23 cellular contexts compared by ENCODE assay signal in the genomic region with DNA sequence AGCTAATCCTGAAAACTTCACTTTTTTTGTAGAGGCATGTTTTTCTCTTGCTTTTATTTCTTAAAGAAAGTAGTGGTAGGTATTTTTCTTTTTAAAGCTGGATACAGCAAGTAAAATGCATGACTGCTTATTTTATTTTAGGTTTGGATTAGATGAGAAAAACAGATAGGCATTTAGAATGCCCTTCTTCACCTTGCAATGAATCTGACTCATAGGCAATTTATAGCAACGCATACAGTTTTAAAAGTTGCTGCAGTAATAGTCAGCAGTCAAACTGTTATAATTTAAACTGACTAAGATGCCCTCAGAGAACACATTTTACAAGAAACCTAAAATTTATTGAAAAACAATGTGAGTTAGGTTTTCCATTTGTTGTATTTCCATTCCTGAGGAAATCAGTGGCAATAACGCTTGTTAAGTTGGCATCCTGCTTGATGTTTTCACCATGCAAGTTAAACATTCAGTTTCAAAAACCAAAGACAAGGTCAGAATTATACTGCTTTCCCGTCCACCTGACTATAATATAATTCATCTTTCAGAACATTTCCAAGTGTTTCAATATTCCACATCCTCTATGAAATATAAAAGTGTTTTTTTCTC.
A peak's percentile ranks its signal among the peaks of the same experiment; 100 is the strongest.
DNase-seq lines count a peak whose midpoint lies in the region; ATAC-seq and TF ChIP-seq lines count a peak whose summit lies in the region.
"Had no signal": no experiment of that assay in that cellular context is flagged by ENCODE, and none has a peak within 500 bp of the region (broad histone marks: within the 10 kb centered on the region; RNA-seq: fewer than 3 reads in every experiment).

No MANE protein-coding gene starts in this region.

- in situ Hi-C loops in mammary epithelial cell (cut with MboI; ENCODE audit: low sequenced_read_pairs in 2 of 2): no loop called here

- H3K9me3 ChIP-seq in mammary epithelial cell (replicated peaks; ENCODE audit: insufficient read depth, low read length): no peaks in the 10 kb centered on the region
- no peaks in the 10 kb centered on the region for H3K9me3 ChIP-seq in SK-N-SH
- H3K9me3 ChIP-seq: SJSA1 had no signal

- no peak overlapping the region for H3K4ac ChIP-seq in mesendoderm (ENCODE audit: low read depth, low read length)

- H3K4me2 ChIP-seq in mammary epithelial cell (ENCODE audit: insufficient read depth, low read depth, low read length) (no peak overlapping the region), SK-N-SH (no peak overlapping the region), mesendoderm (ENCODE audit: low read length) (no peak overlapping the region)

- no peak overlapping the region for H2BK120ac ChIP-seq in mesendoderm (ENCODE audit: low read depth, low read length)

- TF ChIP-seq RAD21 in SK-N-SH (IDR thresholded peaks at IDR 0.05; ENCODE audit: low read length): no peak

- no peak overlapping the region for H3K4me3 Mint-ChIP-seq in MCF 10A (ENCODE audit: unreplicated experiment)
- no peak overlapping the region for H3K4me3 Mint-ChIP-seq in T-cell
- H3K4me3 Mint-ChIP-seq: CD8-positive, alpha-beta T cell; HFFc6 had no signal

- peak; percentile 17 for DNase-seq in MCF 10A (ENCODE audit: unreplicated experiment)
- DNase-seq in mammary epithelial cell: no peak
- no peak for DNase-seq in SK-N-SH
- peak; percentile 14 for DNase-seq in mesendoderm
- DNase-seq in UCSD-AML1 (lab: John Stamatoyannopoulos, UW; ENCODE audit: unreplicated experiment): no peak
- DNase-seq in stimulated activated CD4-positive, alpha-beta T cell treated with anti-CD3 and anti-CD28 coated beads, Interleukin-12 subunit alpha, Interleukin-12 subunit beta, amount 100 ng/mL, for 4 hours: no peak
- no peak for DNase-seq in T-cell
- DNase-seq in NOMO-1 treated with DMSO at 0.1 percent for 48 hours (lab: John Stamatoyannopoulos, UW; ENCODE audit: unreplicated experiment): no peak
- DNase-seq: 8988T; AML-193; C1 segment of cervical spinal cord; CD8-positive, alpha-beta T cell; DND-41; HFFc6; KG1; NCI-H1105 treated with DMSO at 0.1 percent for 48 hours; NCI-H2029 treated with DMSO at 0.1 percent for 48 hours; NCI-H345; NCI-H524; NCI-H774; NK-92 treated with Interleukin-12 subunit alpha and Interleukin-12 subunit beta, amount 100 ng/mL, for 24 hours had no signal

- no peak overlapping the region for H2AK5ac ChIP-seq in mesendoderm (ENCODE audit: low read length)

- CTCF ChIA-PET in MCF 10A (lab: Yijun Ruan, JAX): interaction anchor here (0.6 kb wide), 1 partner anchor 9 kb away, joined by 3 read pairs; no protein-coding TSS in a partner anchor
- CTCF ChIA-PET in mammary epithelial cell (lab: Charles Lee; ENCODE audit: low non-redundant PET): no interaction called here
- CTCF ChIA-PET in SK-N-SH (lab: Yijun Ruan, JAX): no interaction called here
- CTCF ChIA-PET in T-cell (lab: Charles Lee): no interaction called here

- no peak overlapping the region for H3K23ac ChIP-seq in mesendoderm (ENCODE audit: low read length)

- peaks cover 12% of the 10 kb centered on the region for H3K4me1 Mint-ChIP-seq in MCF 10A (ENCODE audit: insufficient read depth, unreplicated experiment)
- no peaks in the 10 kb centered on the region for H3K4me1 Mint-ChIP-seq in T-cell

- H4K8ac ChIP-seq in mesendoderm (ENCODE audit: low read depth, low read length): no peak overlapping the region

- H3K9me3 Mint-ChIP-seq in MCF 10A (ENCODE audit: unreplicated experiment) (no peaks in the 10 kb centered on the region), T-cell (peaks cover 5 to 7% (median 6%) of the 10 kb centered on the region in 3 donors)

- H3K4me1 ChIP-seq in mammary epithelial cell (ENCODE audit: insufficient read depth, low read length): no peaks in the 10 kb centered on the region
- no peaks in the 10 kb centered on the region for H3K4me1 ChIP-seq in SK-N-SH (ENCODE audit: control insufficient read depth in 1 of 2, insufficient read depth in 2 of 2, low read depth in 1 of 2, low read length in 1 of 2)
- no peaks in the 10 kb centered on the region for H3K4me1 ChIP-seq in mesendoderm (ENCODE audit: control insufficient read depth, low read depth, low read length)
- H3K4me1 ChIP-seq: SJSA1 had no signal

- H3K27ac ChIP-seq in mammary epithelial cell (ENCODE audit: insufficient read depth, low read depth, low read length): no peak overlapping the region
- no peak overlapping the region for H3K27ac ChIP-seq in SK-N-SH (ENCODE audit: low read depth in 2 of 2, low read length in 1 of 2)
- no peak overlapping the region for H3K27ac ChIP-seq in mesendoderm (ENCODE audit: low read depth, low read length)
- H3K27ac ChIP-seq: SJSA1 had no signal

- no peaks in the 10 kb centered on the region for H4K20me1 ChIP-seq in mammary epithelial cell (ENCODE audit: insufficient read depth, low read length)
- H4K20me1 ChIP-seq in SK-N-SH (ENCODE audit: insufficient read depth): no peaks in the 10 kb centered on the region

- BruUV-seq in MCF 10A (replicated peaks; lab: Mats Ljungman, UMichigan): no TSS peak
- BruUV-seq in mammary epithelial cell (replicated peaks; lab: Mats Ljungman, UMichigan): no TSS peak

- POLR2A ChIA-PET in MCF 10A (lab: Yijun Ruan, JAX): no interaction called here
- POLR2A ChIA-PET in SK-N-SH (lab: Yijun Ruan, JAX): no interaction called here
- POLR2A ChIA-PET in T-cell (lab: Charles Lee): no interaction called here

- no peaks in the 10 kb centered on the region for H3K9me2 ChIP-seq in SK-N-SH

- H3K27ac Mint-ChIP-seq in MCF 10A (ENCODE audit: low read depth, unreplicated experiment): no peak overlapping the region
- H3K27ac Mint-ChIP-seq in T-cell: no peak overlapping the region
- H3K27ac Mint-ChIP-seq: CD8-positive, alpha-beta T cell; HFFc6 had no signal

- no peaks in the 10 kb centered on the region for H3K79me1 ChIP-seq in mesendoderm (ENCODE audit: low read length)

- no peak overlapping the region for H3K18ac ChIP-seq in mesendoderm (ENCODE audit: low read length)

- no peak for TF ChIP-seq CTCF in MCF 10A (IDR thresholded peaks at IDR 0.05; ENCODE audit: unreplicated experiment)
- no peak for TF ChIP-seq CTCF in mammary epithelial cell (conservative IDR thresholded peaks at IDR 0.05 in 1 of 2, IDR thresholded peaks at IDR 0.05 in 1 of 2; ENCODE audit: extremely low read depth in 1 of 2, insufficient read depth in 1 of 2, low read depth in 1 of 2, low read length in 2 of 2)
- no peak for TF ChIP-seq CTCF in SK-N-SH (IDR thresholded peaks at IDR 0.05)

- dilution Hi-C loops in mammary epithelial cell (cut with HindIII; ENCODE audit: low sequenced_read_pairs): no loop called here

- H3K27me3 Mint-ChIP-seq in MCF 10A (ENCODE audit: insufficient read depth, unreplicated experiment) (no peaks in the 10 kb centered on the region), T-cell (no peaks in the 10 kb centered on the region)

- no peak for ATAC-seq in T-cell (replicated peaks in 1 of 4)
- ATAC-seq: CD8-positive, alpha-beta T cell; Right ventricle myocardium inferior had no signal

- H3K9ac ChIP-seq in mammary epithelial cell (ENCODE audit: insufficient read depth, low read length): no peak overlapping the region
- H3K9ac ChIP-seq in SK-N-SH: no peak overlapping the region
- no peak overlapping the region for H3K9ac ChIP-seq in mesendoderm (ENCODE audit: low read length)

- no peaks in the 10 kb centered on the region for H3F3A ChIP-seq in SK-N-SH (replicated peaks; ENCODE audit: insufficient read depth)

- H3K27me3 ChIP-seq in mammary epithelial cell (ENCODE audit: insufficient read depth, low read length): no peaks in the 10 kb centered on the region
- no peaks in the 10 kb centered on the region for H3K27me3 ChIP-seq in SK-N-SH (ENCODE audit: insufficient read depth)
- no peaks in the 10 kb centered on the region for H3K27me3 ChIP-seq in mesendoderm (ENCODE audit: insufficient read depth, low read length, poor library complexity)
- H3K27me3 ChIP-seq: SJSA1 had no signal

- H2BK15ac ChIP-seq in mesendoderm (replicated peaks; ENCODE audit: low read depth): no peak overlapping the region

- H4K5ac ChIP-seq in mesendoderm (ENCODE audit: low read length): no peak overlapping the region

- no peak for TF ChIP-seq EP300 in SK-N-SH (IDR thresholded peaks at IDR 0.05; ENCODE audit: borderline replicate concordance in 1 of 2, low read depth in 1 of 2, low read length in 1 of 2)

- intact Hi-C loops in MCF 10A (cut with micrococcal nuclease) (no loop called here), mammary epithelial cell (cut with micrococcal nuclease) (no loop called here)

- no peak overlapping the region for H2BK5ac ChIP-seq in mesendoderm (ENCODE audit: low read length)

- 27% methylated on average over 3 of the region's 3 CpGs for WGBS in mammary epithelial cell (ENCODE audit: low coverage, missing lambda C conversion rate)
- 56% methylated on average over 3 of the region's 3 CpGs for WGBS in SK-N-SH (ENCODE audit: low lambda C conversion rate)
- no CpG with 5 or more reads among the region's 3 CpGs for WGBS in mesendoderm (ENCODE audit: extremely low coverage, insufficient coverage, low lambda C conversion rate)

- H3K36me3 Mint-ChIP-seq in MCF 10A (ENCODE audit: insufficient read depth, unreplicated experiment) (no peaks in the 10 kb centered on the region), T-cell (no peaks in the 10 kb centered on the region)
- H3K36me3 Mint-ChIP-seq: CD8-positive, alpha-beta T cell had no signal

- no peaks in the 10 kb centered on the region for H3K79me2 ChIP-seq in mammary epithelial cell (ENCODE audit: insufficient read depth, low read length)
- H3K79me2 ChIP-seq in SK-N-SH (ENCODE audit: insufficient read depth): no peaks in the 10 kb centered on the region
- H3K79me2 ChIP-seq in mesendoderm (ENCODE audit: control insufficient read depth, insufficient read depth, low read length): no peaks in the 10 kb centered on the region

- H3K4me3 ChIP-seq in mammary epithelial cell (replicated peaks in 1 of 3; ENCODE audit: insufficient read depth in 1 of 3, low read depth in 2 of 3, low read length in 3 of 3) (no peak overlapping the region), SK-N-SH (ENCODE audit: low read depth in 2 of 2, low read length in 1 of 2) (no peak overlapping the region), mesendoderm (ENCODE audit: low read length) (no peak overlapping the region)
- H3K4me3 ChIP-seq: SJSA1 had no signal

- H3K36me3 ChIP-seq in mammary epithelial cell (ENCODE audit: insufficient read depth, low read length) (no peaks in the 10 kb centered on the region), SK-N-SH (replicated peaks in 1 of 2; ENCODE audit: control insufficient read depth in 1 of 2, insufficient read depth in 2 of 2, low read length in 1 of 2) (no peaks in the 10 kb centered on the region), mesendoderm (ENCODE audit: control insufficient read depth, insufficient read depth, low read length) (no peaks in the 10 kb centered on the region)
- H3K36me3 ChIP-seq: SJSA1 had no signal

- H2AFZ ChIP-seq in mammary epithelial cell (ENCODE audit: low read depth, low read length) (no peak overlapping the region), SK-N-SH (ENCODE audit: low read depth) (peak overlapping the region; percentile 25; the same call in 1 of the 2 replicates)

- no peak overlapping the region for H3K56ac ChIP-seq in mesendoderm (ENCODE audit: low read length)

TF ChIP-seq in SK-N-SH, 30 proteins besides CTCF, POLR2A, EP300 and RAD21:
- no peak for TF ChIP-seq MXI1 (IDR thresholded peaks at IDR 0.05; ENCODE audit: low read depth, low read length)
- 0 out of 2 replicates have a peak, but pooled peaks have one; percentile 19 for TF ChIP-seq MEF2A (IDR thresholded peaks at IDR 0.05; ENCODE audit: borderline replicate concordance, low read depth)

Comparison
In these comparisons a context has a peak if more than half of its experiments do, and no peak if none do; other contexts are left out.
1. DNase-seq: peak in MCF 10A (single experiment) and mesendoderm (single experiment); none in mammary epithelial cell (single experiment), SK-N-SH (single experiment), UCSD-AML1 (single experiment), stimulated activated CD4-positive, alpha-beta T cell treated with anti-CD3 and anti-CD28 coated beads, Interleukin-12 subunit alpha, Interleukin-12 subunit beta, amount 100 ng/mL, for 4 hours (single experiment), T-cell (0 of 34) and NOMO-1 treated with DMSO at 0.1 percent for 48 hours (single experiment).